2 cellular contexts compared by ENCODE assay signal in genomic region chr3:179660872-179661271, GRCh38.
TF ChIP-seq lines count a peak whose summit lies in the region.

No MANE protein-coding gene starts in this region.

TF ChIP-seq in HEK293, 187 proteins besides CTCF, POLR2A, EP300 and RAD21:
- TF ChIP-seq ZBTB8A (tag by site-specific recombination; IDR thresholded peaks at IDR 0.05) (no peak), ATF2 (tag by site-specific recombination; IDR thresholded peaks at IDR 0.05; ENCODE audit: low read depth) (peak; percentile 68; the same call in 1 of the 2 replicates)

TF ChIP-seq in GM12878, 131 proteins besides CTCF, POLR2A, EP300 and RAD21:
- peak; percentile 79 for TF ChIP-seq ATF7 (IDR thresholded peaks at IDR 0.05; ENCODE audit: low read depth)
- peak; percentile 45; the same call in 1 of the 2 replicates for TF ChIP-seq CREB1 (IDR thresholded peaks at IDR 0.05; ENCODE audit: low read depth)
- no peak for TF ChIP-seq GATAD2B (conservative IDR thresholded peaks at IDR 0.05; ENCODE audit: low read depth)
